In the genomic region with DNA sequence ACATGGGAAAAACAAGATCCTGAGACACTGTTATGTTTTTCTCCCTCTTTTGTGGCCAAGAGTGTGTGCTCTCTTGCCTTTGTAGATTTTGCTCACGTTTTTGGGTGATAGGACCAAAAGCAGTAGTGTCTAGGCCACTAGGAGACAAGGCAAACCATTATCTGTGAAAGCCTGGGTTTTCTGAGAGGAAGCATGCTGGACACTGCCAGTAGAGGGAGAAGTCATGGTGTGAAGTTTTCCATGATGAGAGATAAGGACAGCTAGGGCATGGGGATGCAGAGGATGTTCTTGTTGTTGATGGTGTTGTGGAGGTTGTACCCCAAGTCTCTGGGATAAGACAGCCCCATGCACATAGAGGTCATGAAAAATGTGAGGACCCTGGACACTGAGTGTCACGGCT, we compare ENCODE assay signal across 14 cellular contexts.
DNase-seq lines count a peak whose midpoint lies in the region; ATAC-seq and TF ChIP-seq lines count a peak whose summit lies in the region.
"Had no signal": no experiment of that assay in that cellular context is flagged by ENCODE, and none has a peak within 500 bp of the region (broad histone marks: within the 10 kb centered on the region; RNA-seq: fewer than 3 reads in every experiment).

No MANE protein-coding gene starts in this region.

- no peaks in the 10 kb centered on the region for H3K9me3 Mint-ChIP-seq in activated naive CD4-positive, alpha-beta T cell treated with anti-CD3 and anti-CD28 coated beads, Interleukin-2, amount 10 ng/mL, durations not matched to agents 7 days and 5 days
- H3K9me3 Mint-ChIP-seq: CD8-positive, alpha-beta T cell had no signal

- DNase-seq in GM10248 (ENCODE audit: extremely low spot score): peak; percentile 0
- no peak for DNase-seq in LNCaP clone FGC (ENCODE audit: low read depth)
- DNase-seq in choroid plexus epithelial cell (ENCODE audit: low read depth): peak; percentile 3
- DNase-seq in pons (ENCODE audit: low spot score): peak; percentile 33
- no peak for DNase-seq in SK-N-DZ (ENCODE audit: low spot score)
- no peak for DNase-seq in activated naive CD4-positive, alpha-beta T cell treated with anti-CD3 and anti-CD28 coated beads, Interleukin-2, amount 10 ng/mL, durations not matched to agents 7 days and 5 days
- no peak for DNase-seq in iPS-NIHi11 (ENCODE audit: low spot score)
- DNase-seq: ACHN; CD8-positive, alpha-beta T cell; GF-D8; KG1; NCI-H1930 had no signal

- H3K4me3 ChIP-seq in LNCaP clone FGC (ENCODE audit: low read depth, low read length): no peak overlapping the region
- H3K4me3 ChIP-seq in choroid plexus epithelial cell (ENCODE audit: low read depth, low read length): no peak overlapping the region

- CTCF ChIA-PET in GM10248 (lab: Yijun Ruan, JAX): no interaction called here
- CTCF ChIA-PET in activated naive CD4-positive, alpha-beta T cell treated with anti-CD3 and anti-CD28 coated beads, Interleukin-2, amount 10 ng/mL, durations not matched to agents 7 days and 5 days (lab: Charles Lee): no interaction called here

- H3K36me3 Mint-ChIP-seq in activated naive CD4-positive, alpha-beta T cell treated with anti-CD3 and anti-CD28 coated beads, Interleukin-2, amount 10 ng/mL, durations not matched to agents 7 days and 5 days: no peaks in the 10 kb centered on the region
- H3K36me3 Mint-ChIP-seq: CD8-positive, alpha-beta T cell had no signal

- POLR2A ChIA-PET in GM10248 (lab: Yijun Ruan, JAX): no interaction called here

- H3K4me3 Mint-ChIP-seq in activated naive CD4-positive, alpha-beta T cell treated with anti-CD3 and anti-CD28 coated beads, Interleukin-2, amount 10 ng/mL, durations not matched to agents 7 days and 5 days: no peak overlapping the region
- H3K4me3 Mint-ChIP-seq: B cell; CD8-positive, alpha-beta T cell had no signal

- ATAC-seq in HG03139 (IDR thresholded peaks at IDR 0.05; ENCODE audit: unreplicated experiment): no peak
- ATAC-seq: CD8-positive, alpha-beta T cell had no signal

- no peak for TF ChIP-seq CTCF in GM10248 (IDR thresholded peaks at IDR 0.05; ENCODE audit: control extremely low read depth, extremely low read depth, low read depth, missing control alignments)
- peak; percentile 20; the same call in 1 of the 2 replicates for TF ChIP-seq CTCF in LNCaP clone FGC (IDR thresholded peaks at IDR 0.05; ENCODE audit: control insufficient read depth, extremely low read depth, insufficient read depth)
- TF ChIP-seq CTCF in choroid plexus epithelial cell (conservative IDR thresholded peaks at IDR 0.05; ENCODE audit: low read depth, low read length): peak; percentile 29

- H3K4me1 Mint-ChIP-seq in activated naive CD4-positive, alpha-beta T cell treated with anti-CD3 and anti-CD28 coated beads, Interleukin-2, amount 10 ng/mL, durations not matched to agents 7 days and 5 days: no peaks in the 10 kb centered on the region
- H3K4me1 Mint-ChIP-seq: B cell had no signal

- no peak overlapping the region for H3K27ac Mint-ChIP-seq in activated naive CD4-positive, alpha-beta T cell treated with anti-CD3 and anti-CD28 coated beads, Interleukin-2, amount 10 ng/mL, durations not matched to agents 7 days and 5 days
- H3K27ac Mint-ChIP-seq: B cell; CD8-positive, alpha-beta T cell had no signal

- H3K27me3 Mint-ChIP-seq in activated naive CD4-positive, alpha-beta T cell treated with anti-CD3 and anti-CD28 coated beads, Interleukin-2, amount 10 ng/mL, durations not matched to agents 7 days and 5 days: peaks cover 4% of the 10 kb centered on the region
- H3K27me3 Mint-ChIP-seq: B cell had no signal

Comparison
In these comparisons a context has a peak if more than half of its experiments do, and no peak if none do; other contexts are left out.
1. DNase-seq: peak in GM10248 (single experiment), choroid plexus epithelial cell (single experiment) and pons (single experiment); none in LNCaP clone FGC (single experiment), SK-N-DZ (single experiment), activated naive CD4-positive, alpha-beta T cell treated with anti-CD3 and anti-CD28 coated beads, Interleukin-2, amount 10 ng/mL, durations not matched to agents 7 days and 5 days (single experiment) and iPS-NIHi11 (single experiment).